1 cellular context compared by ENCODE assay signal in the genomic region with DNA sequence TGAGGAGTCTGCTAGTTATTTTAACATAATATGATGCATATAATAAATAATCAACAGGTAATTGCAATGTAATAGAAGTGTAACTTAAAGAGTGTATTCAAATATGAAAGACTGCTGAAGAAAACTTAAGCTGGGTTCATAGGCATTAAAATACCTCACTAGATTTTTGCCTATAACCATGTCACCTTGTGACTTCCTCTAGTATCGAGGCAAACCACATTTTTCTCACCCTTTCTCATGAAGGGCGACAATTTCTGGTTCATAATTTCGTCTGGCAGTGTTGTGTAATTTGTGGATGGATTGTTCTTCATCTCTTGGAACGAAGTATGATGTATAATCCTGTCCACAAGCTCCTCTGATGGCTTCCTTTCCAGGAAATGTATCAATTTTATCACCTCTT.
TF ChIP-seq lines count a peak whose summit lies in the region.

No MANE protein-coding gene starts in this region.

TF ChIP-seq in GM12878, 131 proteins besides CTCF, POLR2A, EP300 and RAD21 (continued from another document):
- TF ChIP-seq RBBP5 (conservative IDR thresholded peaks at IDR 0.05) (no peak), CBX3 (IDR thresholded peaks at IDR 0.05; ENCODE audit: borderline replicate concordance, low read depth) (no peak), POLR2AphosphoS2 (IDR thresholded peaks at IDR 0.05; ENCODE audit: low read depth, low read length) (no peak), IKZF1 (conservative IDR thresholded peaks at IDR 0.05) (no peak)
